Comparison of ENCODE assay signal across 8 cellular contexts in the genomic region with DNA sequence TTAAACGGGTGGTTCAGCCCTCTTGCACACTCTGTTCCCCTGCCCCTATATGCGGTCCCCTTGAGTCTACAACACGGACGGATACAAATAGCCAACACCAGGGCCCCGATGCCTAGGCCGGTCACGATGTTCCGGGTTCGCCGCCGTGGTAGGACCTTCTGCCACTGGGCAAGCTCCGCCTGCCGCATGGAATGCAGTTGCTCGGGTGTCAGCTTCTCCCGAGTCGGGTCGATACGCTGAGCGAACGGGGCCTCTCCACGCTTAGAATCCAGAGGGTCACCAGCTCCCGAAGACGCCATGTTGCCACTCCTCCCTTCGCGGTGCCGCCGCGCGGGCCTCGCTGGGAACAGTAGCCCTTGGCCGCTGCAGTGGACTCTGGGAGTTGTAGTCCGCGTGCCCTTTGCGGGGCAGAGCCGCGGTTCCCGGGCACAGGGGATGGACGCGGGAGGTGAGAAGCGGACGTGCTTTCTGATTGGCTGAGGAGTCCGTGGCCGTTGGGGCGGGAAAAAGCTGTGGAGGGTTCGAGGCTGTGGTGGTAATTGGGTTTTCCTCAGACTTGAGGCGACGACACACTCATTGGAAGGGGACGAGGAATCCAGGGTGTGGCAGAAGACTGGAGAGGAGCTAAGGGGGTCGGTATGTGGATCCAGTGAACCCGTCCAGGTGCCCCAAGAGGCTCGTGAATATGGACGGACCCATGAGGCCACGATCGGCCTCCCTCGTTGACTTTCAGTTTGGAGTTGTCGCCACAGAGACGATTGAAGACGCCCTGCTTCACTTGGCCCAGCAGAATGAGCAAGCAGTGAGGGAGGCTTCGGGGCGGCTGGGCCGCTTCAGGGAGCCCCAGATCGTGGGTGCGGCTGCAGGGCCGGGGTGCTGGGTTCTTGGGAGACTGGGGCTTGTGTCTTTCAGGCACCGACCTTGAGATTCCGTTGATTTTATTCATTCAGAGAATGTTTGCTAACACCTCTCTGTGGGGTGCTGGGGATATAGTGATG. TPM values are rescaled to one million over a fixed set of nuclear protein-coding genes. Genes with fewer than 3 reads are reported as not detected.
DNase-seq lines count a peak whose midpoint lies in the region; ATAC-seq and TF ChIP-seq lines count a peak whose summit lies in the region.

TSS of gene CNTD1 (plus strand) at position 479 of the 998 bp plus-strand sequence. CDS start at position 686, 207 bp downstream.
TSS of gene COA3 (minus strand) at position 322 of the 998 bp plus-strand sequence. CDS start at position 299, 23 bp downstream.

- H3K79me2 ChIP-seq in SU-DHL-6 (ENCODE audit: insufficient read depth, low read length): no peaks in the 10 kb centered on the region
- no peaks in the 10 kb centered on the region for H3K79me2 ChIP-seq in parathyroid adenoma

- H3K9ac ChIP-seq in SU-DHL-6 (ENCODE audit: low read length): peak within 1 kb of the TSS; percentile 57
- H3K9ac ChIP-seq in parathyroid adenoma: no peak within 1 kb of the TSS

- TF ChIP-seq CTCF in NB4 (IDR thresholded peaks at IDR 0.05; ENCODE audit: low read depth, low read length) (no peak), SU-DHL-6 (IDR thresholded peaks at IDR 0.05; ENCODE audit: insufficient read depth, low read length, poor library complexity, severe bottlenecking) (no peak), parathyroid adenoma (IDR thresholded peaks at IDR 0.05) (no peak), tibial artery (IDR thresholded peaks at IDR 0.05) (no peak)

- H3K4me3 ChIP-seq in NB4 (ENCODE audit: low read depth, low read length): peak within 1 kb of the TSS; percentile 86
- peak within 1 kb of the TSS; percentile 60 for H3K4me3 ChIP-seq in SU-DHL-6 (ENCODE audit: insufficient read depth, low read length, poor library complexity, severe bottlenecking)
- peak within 1 kb of the TSS; percentile 84 for H3K4me3 ChIP-seq in parathyroid adenoma (ENCODE audit: low read depth, low read length)
- peak within 1 kb of the TSS; percentile 61 to 65 for H3K4me3 ChIP-seq in tibial artery

- no peak within 1 kb of the TSS for H3K27ac ChIP-seq in SU-DHL-6 (ENCODE audit: low read depth, low read length)
- peak within 1 kb of the TSS; percentile 55 for H3K27ac ChIP-seq in parathyroid adenoma
- H3K27ac ChIP-seq in tibial artery: peak within 1 kb of the TSS; percentile 67

- peak; percentile 70 for ATAC-seq in GM21576 (IDR thresholded peaks at IDR 0.05; ENCODE audit: unreplicated experiment)

- peak within 1 kb of the TSS; percentile 85 for H2AFZ ChIP-seq in SU-DHL-6 (ENCODE audit: low read depth, low read length, severe bottlenecking)
- peak within 1 kb of the TSS; percentile 86 for H2AFZ ChIP-seq in parathyroid adenoma

- H4K20me1 ChIP-seq in SU-DHL-6 (ENCODE audit: low read depth, low read length): no peaks in the 10 kb centered on the region

- no peaks in the 10 kb centered on the region for H3K27me3 ChIP-seq in SU-DHL-6 (ENCODE audit: low read length)
- H3K27me3 ChIP-seq in parathyroid adenoma (ENCODE audit: control insufficient read depth, insufficient read depth, low read length): no peaks in the 10 kb centered on the region
- no peaks in the 10 kb centered on the region for H3K27me3 ChIP-seq in tibial artery

- H3K4me2 ChIP-seq in SU-DHL-6 (ENCODE audit: low read depth, low read length, poor library complexity, severe bottlenecking) (peak within 1 kb of the TSS; percentile 76), parathyroid adenoma (ENCODE audit: low read length) (peak within 1 kb of the TSS; percentile 93)

- peaks cover 4% of the 10 kb centered on the region for H3K4me1 ChIP-seq in parathyroid adenoma
- H3K4me1 ChIP-seq in tibial artery: peaks cover 0 to 22% (median 19%) of the 10 kb centered on the region in 4 donors

- H3K9me2 ChIP-seq in SU-DHL-6 (replicated peaks; ENCODE audit: insufficient read depth, low read length): no peaks in the 10 kb centered on the region

- DNase-seq in DMS 273 (lab: John Stamatoyannopoulos, UW; ENCODE audit: unreplicated experiment): peak; percentile 96
- DNase-seq in NB4 (ENCODE audit: low read depth): peak; percentile 88
- DNase-seq in activated naive CD8-positive, alpha-beta T cell treated with anti-CD3 and anti-CD28 coated beads, Interleukin-2, amount 50 U/mL, for 16 hours (ENCODE audit: low read depth, low spot score): peak; percentile 60
- DNase-seq in cardiac septum (ENCODE audit: low spot score): peak; percentile 93
- peak; percentile 84 to 89 for DNase-seq in tibial artery

- H3K36me3 ChIP-seq in SU-DHL-6 (ENCODE audit: low read length): no peaks in the 10 kb centered on the region
- H3K36me3 ChIP-seq in parathyroid adenoma (ENCODE audit: control insufficient read depth, insufficient read depth, low read length): no peaks in the 10 kb centered on the region
- H3K36me3 ChIP-seq in tibial artery: peaks cover 0 to 21% (median 4%) of the 10 kb centered on the region in 3 donors

- intact Hi-C loops in cardiac septum (cut with DNase I): no loop called here
- intact Hi-C loops in tibial artery (cut with DNase I; ENCODE audit: low total_unique reads): no loop called here

- TF ChIP-seq POLR2A in NB4 (IDR thresholded peaks at IDR 0.05; ENCODE audit: extremely low read depth, insufficient read length): peak; percentile 67

- H3F3A ChIP-seq in SU-DHL-6 (ENCODE audit: insufficient read depth): no peaks in the 10 kb centered on the region

- H3K9me3 ChIP-seq in SU-DHL-6 (ENCODE audit: insufficient read depth, low read length): no peaks in the 10 kb centered on the region
- H3K9me3 ChIP-seq in parathyroid adenoma (ENCODE audit: control insufficient read depth, low read length): no peaks in the 10 kb centered on the region
- H3K9me3 ChIP-seq in tibial artery: no peaks in the 10 kb centered on the region

RNA-seq across cellular contexts. Expression of gene CNTD1, which starts in this region (rescaled TPM):
- total RNA-seq in cardiac septum: not detected

RNA-seq across cellular contexts. Expression of gene COA3, which starts in this region (rescaled TPM):
- total RNA-seq in cardiac septum: 61.4 TPM
